ENCODE assay signal across 13 cellular contexts in genomic region chr19:33219261-33219812, GRCh38. TPM values are rescaled to one million over a fixed set of nuclear protein-coding genes. Genes with fewer than 3 reads are reported as not detected.
A peak's percentile ranks its signal among the peaks of the same experiment; 100 is the strongest.
DNase-seq lines count a peak whose midpoint lies in the region; ATAC-seq and TF ChIP-seq lines count a peak whose summit lies in the region.
"Had no signal": no experiment of that assay in that cellular context is flagged by ENCODE, and none has a peak within 500 bp of the region (broad histone marks: within the 10 kb centered on the region; RNA-seq: fewer than 3 reads in every experiment).

No MANE protein-coding gene starts in this region.

- H3K4me3 Mint-ChIP-seq in WTC11: no peak overlapping the region
- no peak overlapping the region for H3K4me3 Mint-ChIP-seq in activated CD4-positive, alpha-beta memory T cell treated with anti-CD3 and anti-CD28 coated beads for 36 hours
- H3K4me3 Mint-ChIP-seq: activated CD4-positive, alpha-beta memory T cell treated with anti-CD3 and anti-CD28 coated beads, Interleukin-2, amount 10 ng/mL, durations not matched to agents 7 days and 5 days; activated naive CD8-positive, alpha-beta T cell had no signal

- H3K27me3 Mint-ChIP-seq in WTC11 (ENCODE audit: low read depth): peaks cover 14% of the 10 kb centered on the region
- H3K27me3 Mint-ChIP-seq in activated CD4-positive, alpha-beta memory T cell treated with anti-CD3 and anti-CD28 coated beads for 36 hours: peaks cover 22% of the 10 kb centered on the region

- intact Hi-C loops in activated CD4-positive, alpha-beta memory T cell treated with anti-CD3 and anti-CD28 coated beads for 36 hours (cut with micrococcal nuclease): no loop called here

- H3K9ac ChIP-seq in DND-41 (ENCODE audit: low read depth, low read length): no peak overlapping the region

- POLR2A ChIA-PET in HEK293 (lab: Yijun Ruan, JAX) (no interaction called here), WTC11 (lab: Charles Lee) (interaction anchor here (0.5 kb wide), 1 partner anchor 47 kb away, joined by 4 read pairs; no protein-coding TSS in a partner anchor)
- POLR2A ChIA-PET in activated CD4-positive, alpha-beta memory T cell treated with anti-CD3 and anti-CD28 coated beads for 36 hours (lab: Charles Lee): no interaction called here

- H3K4me3 ChIP-seq in DND-41 (ENCODE audit: low read depth in 1 of 2, low read length in 2 of 2) (no peak overlapping the region), HEK293 (ENCODE audit: low read depth, low read length) (no peak overlapping the region), kidney epithelial cell (ENCODE audit: low read depth, low read length) (no peak overlapping the region)
- H3K4me3 ChIP-seq: right atrium auricular region, SK-N-MC had no signal

- no peaks in the 10 kb centered on the region for H4K20me1 ChIP-seq in DND-41 (ENCODE audit: insufficient read depth, low read length)

- no peaks in the 10 kb centered on the region for H3K79me2 ChIP-seq in DND-41 (ENCODE audit: insufficient read depth, low read length)

- no peak overlapping the region for H3K27ac Mint-ChIP-seq in WTC11
- H3K27ac Mint-ChIP-seq in activated CD4-positive, alpha-beta memory T cell treated with anti-CD3 and anti-CD28 coated beads for 36 hours: no peak overlapping the region
- H3K27ac Mint-ChIP-seq: activated CD4-positive, alpha-beta memory T cell treated with anti-CD3 and anti-CD28 coated beads, Interleukin-2, amount 10 ng/mL, durations not matched to agents 7 days and 5 days; activated naive CD8-positive, alpha-beta T cell had no signal

- H3K27me3 ChIP-seq in DND-41 (ENCODE audit: insufficient read depth, low read length, poor library complexity) (no peaks in the 10 kb centered on the region), kidney epithelial cell (ENCODE audit: control insufficient read depth, insufficient read depth, low read length) (peaks cover 11% of the 10 kb centered on the region)
- H3K27me3 ChIP-seq: right atrium auricular region had no signal

- H3K4me2 ChIP-seq in DND-41 (ENCODE audit: insufficient read depth, low read length): no peak overlapping the region

- no peak for DNase-seq in DND-41
- peak; percentile 59 for DNase-seq in WTC11 (ENCODE audit: low spot score)
- no peak for DNase-seq in kidney epithelial cell (ENCODE audit: low read depth)
- no peak for DNase-seq in activated CD4-positive, alpha-beta memory T cell treated with anti-CD3 and anti-CD28 coated beads for 36 hours
- DNase-seq in NCI-H526 (lab: John Stamatoyannopoulos, UW): no peak
- no peak for DNase-seq in stimulated activated CD4-positive, alpha-beta T cell treated with anti-CD3 and anti-CD28 coated beads, Interleukin-2, amount 100 ng/mL, for 48 hours
- DNase-seq: activated CD4-positive, alpha-beta memory T cell treated with anti-CD3 and anti-CD28 coated beads, Interleukin-2, amount 10 ng/mL, durations not matched to agents 7 days and 5 days; midbrain had no signal

- peak; percentile 38 for TF ChIP-seq CTCF in DND-41 (IDR thresholded peaks at IDR 0.05; ENCODE audit: borderline replicate concordance, extremely low read depth, low read length, poor library complexity, severe bottlenecking)
- peak; percentile 85 for TF ChIP-seq CTCF in HEK293 (tag by site-specific recombination; IDR thresholded peaks at IDR 0.05)
- peak; percentile 15; the same call in 1 of the 2 replicates for TF ChIP-seq CTCF in WTC11 (IDR thresholded peaks at IDR 0.05)
- TF ChIP-seq CTCF in kidney epithelial cell (IDR thresholded peaks at IDR 0.05; ENCODE audit: insufficient read depth, low read length, poor library complexity, severe bottlenecking): peak; percentile 19

- no peak overlapping the region for H2AFZ ChIP-seq in DND-41 (ENCODE audit: low read depth, low read length)

- no peak overlapping the region for H3K27ac ChIP-seq in DND-41 (ENCODE audit: low read length)
- H3K27ac ChIP-seq in HEK293 (ENCODE audit: extremely low read depth, low read depth, low read length): no peak overlapping the region
- H3K27ac ChIP-seq: right atrium auricular region, SK-N-MC had no signal

- CTCF ChIA-PET in HEK293 (lab: Yijun Ruan, JAX) (interaction anchor here (0.6 to 1.4 kb wide), 5 partner anchors 9 to 756 kb away, joined by 3 to 6 read pairs (median 4); no protein-coding TSS in a partner anchor), WTC11 (lab: Charles Lee) (interaction anchor here (1.5 kb wide), 1 partner anchor 35 kb away, joined by 3 read pairs; no protein-coding TSS in a partner anchor)
- CTCF ChIA-PET in activated CD4-positive, alpha-beta memory T cell treated with anti-CD3 and anti-CD28 coated beads for 36 hours (lab: Charles Lee): no interaction called here

- H3K4me1 Mint-ChIP-seq in WTC11: 0 out of 2 replicates have a peak, but pooled peaks cover 6% of the 10 kb centered on the region
- H3K4me1 Mint-ChIP-seq in activated CD4-positive, alpha-beta memory T cell treated with anti-CD3 and anti-CD28 coated beads for 36 hours (ENCODE audit: low read depth): no peaks in the 10 kb centered on the region
- H3K4me1 Mint-ChIP-seq: activated CD4-positive, alpha-beta memory T cell treated with anti-CD3 and anti-CD28 coated beads, Interleukin-2, amount 10 ng/mL, durations not matched to agents 7 days and 5 days had no signal

- H3K4me1 ChIP-seq in DND-41 (ENCODE audit: insufficient read depth, low read length): no peaks in the 10 kb centered on the region
- peaks cover 2% of the 10 kb centered on the region; the same call in 1 of the 2 replicates for H3K4me1 ChIP-seq in HEK293 (ENCODE audit: control insufficient read depth, insufficient read depth, low read length)
- H3K4me1 ChIP-seq: right atrium auricular region had no signal

- no peaks in the 10 kb centered on the region for H3K9me3 Mint-ChIP-seq in WTC11
- no peaks in the 10 kb centered on the region for H3K9me3 Mint-ChIP-seq in activated CD4-positive, alpha-beta memory T cell treated with anti-CD3 and anti-CD28 coated beads for 36 hours
- H3K9me3 Mint-ChIP-seq: activated CD4-positive, alpha-beta memory T cell treated with anti-CD3 and anti-CD28 coated beads, Interleukin-2, amount 10 ng/mL, durations not matched to agents 7 days and 5 days had no signal

- H3K36me3 ChIP-seq in DND-41 (ENCODE audit: insufficient read depth, low read length): no peaks in the 10 kb centered on the region
- no peaks in the 10 kb centered on the region for H3K36me3 ChIP-seq in HEK293 (ENCODE audit: control insufficient read depth in 2 of 2, insufficient read depth in 1 of 2, low read length in 2 of 2)
- no peaks in the 10 kb centered on the region for H3K36me3 ChIP-seq in kidney epithelial cell (ENCODE audit: control insufficient read depth, insufficient read depth, low read length)
- H3K36me3 ChIP-seq: right atrium auricular region had no signal

- ATAC-seq in DND-41 (ENCODE audit: insufficient read depth, low read depth) (no peak), WTC11 (peak; percentile 65), HG03521 (IDR thresholded peaks at IDR 0.05; ENCODE audit: unreplicated experiment) (no peak)

- no peaks in the 10 kb centered on the region for H3K36me3 Mint-ChIP-seq in WTC11
- H3K36me3 Mint-ChIP-seq in activated CD4-positive, alpha-beta memory T cell treated with anti-CD3 and anti-CD28 coated beads for 36 hours: no peaks in the 10 kb centered on the region
- H3K36me3 Mint-ChIP-seq: activated naive CD8-positive, alpha-beta T cell had no signal

- H3K9me3 ChIP-seq in DND-41 (ENCODE audit: insufficient read depth, low read length, severe bottlenecking) (no peaks in the 10 kb centered on the region), HEK293 (ENCODE audit: control insufficient read depth, insufficient read depth, low read depth, low read length) (no peaks in the 10 kb centered on the region)
- H3K9me3 ChIP-seq: right atrium auricular region had no signal

TF ChIP-seq in HEK293, 187 proteins besides CTCF, POLR2A, EP300 and RAD21 (continues in another document):
- TF ChIP-seq GLIS2 (tag by site-specific recombination; IDR thresholded peaks at IDR 0.05) (0 out of 2 replicates have a peak, but pooled peaks have one; percentile 13), ZNF621 (tag by site-specific recombination; IDR thresholded peaks at IDR 0.05) (no peak)

TF ChIP-seq in WTC11, 78 proteins besides CTCF, POLR2A, EP300 and RAD21 (continues in another document):
- TF ChIP-seq ZNF425 (CRISPR knock-in tag; conservative IDR thresholded peaks at IDR 0.05) (no peak), JAZF1 (CRISPR knock-in tag; IDR thresholded peaks at IDR 0.05) (no peak), E2F5 (CRISPR knock-in tag; IDR thresholded peaks at IDR 0.05) (no peak), CBFB (CRISPR knock-in tag; IDR thresholded peaks at IDR 0.05; ENCODE audit: low read depth) (no peak)

RNA-seq across cellular contexts. Expression of gene SLC7A10, which starts 6.3 kb away (rescaled TPM):
- 4.2 to 4.9 TPM (median 4.4 TPM) in 3 replicates for total RNA-seq in WTC11 (2021)
- not detected in 2 replicates for total RNA-seq in kidney epithelial cell
- total RNA-seq in activated CD4-positive, alpha-beta memory T cell treated with anti-CD3 and anti-CD28 coated beads for 36 hours: not detected
- total RNA-seq: activated CD4-positive, alpha-beta memory T cell treated with anti-CD3 and anti-CD28 coated beads, Interleukin-2, amount 10 ng/mL, durations not matched to agents 7 days and 5 days had no signal

RNA-seq across cellular contexts. Expression of gene LRP3, which starts 25.2 kb away (rescaled TPM):
- 37.7 to 47.0 TPM (median 39.5 TPM) in 3 replicates for total RNA-seq in WTC11 (2021)
- total RNA-seq in kidney epithelial cell: 42.8 and 54.8 TPM in 2 replicates
- under 1 TPM; 0.19 to 0.22 TPM for total RNA-seq in activated CD4-positive, alpha-beta memory T cell treated with anti-CD3 and anti-CD28 coated beads for 36 hours
- total RNA-seq: activated CD4-positive, alpha-beta memory T cell treated with anti-CD3 and anti-CD28 coated beads, Interleukin-2, amount 10 ng/mL, durations not matched to agents 7 days and 5 days had no signal

Comparison
In these comparisons a context has a peak if more than half of its experiments do, and no peak if none do; other contexts are left out.
1. CTCF ChIP-seq: peak in every context shown above with its lines; median percentile 85 in HEK293; 38 in DND-41; 19 in kidney epithelial cell; 15 in WTC11.
2. RNA of gene LRP3, which starts 25.2 kb away (total RNA-seq): 37.7 to 47.0 TPM in WTC11 and 42.8 to 54.8 TPM in kidney epithelial cell; 0.19 to 0.22 TPM in activated CD4-positive, alpha-beta memory T cell treated with anti-CD3 and anti-CD28 coated beads for 36 hours; every median in the first group is over 10 times any median in the second.